Comparison of ENCODE assay signal across 1 cellular context in the genomic region with DNA sequence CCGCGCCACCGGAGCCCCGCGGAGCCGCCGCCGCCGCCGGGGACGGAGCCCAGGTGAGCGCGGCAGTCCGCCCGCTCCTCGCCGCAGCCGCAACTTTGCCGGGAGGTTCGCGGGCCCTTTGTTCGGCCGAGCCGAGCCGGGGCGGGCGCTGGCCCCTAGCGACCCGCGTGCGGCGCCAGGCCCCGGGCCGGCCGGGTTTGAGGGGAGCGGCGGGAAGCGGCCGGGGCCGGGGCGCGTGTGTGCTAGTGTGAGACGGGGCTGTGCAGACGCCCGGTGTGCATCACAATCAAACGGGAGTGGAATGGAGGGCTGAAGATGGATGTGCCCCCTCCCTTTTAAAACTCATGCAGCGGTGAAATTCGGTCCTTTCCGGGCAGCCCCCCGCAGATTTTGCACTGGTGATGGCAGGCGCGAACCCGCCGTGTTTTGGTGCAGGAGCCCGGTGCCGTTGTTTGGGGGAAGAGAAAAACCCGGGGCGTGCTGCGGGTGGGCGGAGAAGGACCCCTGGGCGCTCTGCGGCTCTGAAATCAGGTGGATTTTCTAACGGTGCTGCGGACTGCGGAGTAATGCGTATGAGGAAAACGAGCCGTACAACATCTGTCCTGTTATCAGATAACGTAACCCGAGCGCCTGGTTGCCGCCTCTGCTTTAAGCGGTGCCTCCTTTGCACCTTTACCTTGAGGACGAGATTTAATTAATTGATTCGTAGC.
TF ChIP-seq lines count a peak whose summit lies in the region.

No MANE protein-coding gene starts in this region.

TF ChIP-seq in HepG2, 621 proteins besides CTCF, POLR2A, EP300 and RAD21 (continued from another document and continues in another):
- TF ChIP-seq, protein P1, sequence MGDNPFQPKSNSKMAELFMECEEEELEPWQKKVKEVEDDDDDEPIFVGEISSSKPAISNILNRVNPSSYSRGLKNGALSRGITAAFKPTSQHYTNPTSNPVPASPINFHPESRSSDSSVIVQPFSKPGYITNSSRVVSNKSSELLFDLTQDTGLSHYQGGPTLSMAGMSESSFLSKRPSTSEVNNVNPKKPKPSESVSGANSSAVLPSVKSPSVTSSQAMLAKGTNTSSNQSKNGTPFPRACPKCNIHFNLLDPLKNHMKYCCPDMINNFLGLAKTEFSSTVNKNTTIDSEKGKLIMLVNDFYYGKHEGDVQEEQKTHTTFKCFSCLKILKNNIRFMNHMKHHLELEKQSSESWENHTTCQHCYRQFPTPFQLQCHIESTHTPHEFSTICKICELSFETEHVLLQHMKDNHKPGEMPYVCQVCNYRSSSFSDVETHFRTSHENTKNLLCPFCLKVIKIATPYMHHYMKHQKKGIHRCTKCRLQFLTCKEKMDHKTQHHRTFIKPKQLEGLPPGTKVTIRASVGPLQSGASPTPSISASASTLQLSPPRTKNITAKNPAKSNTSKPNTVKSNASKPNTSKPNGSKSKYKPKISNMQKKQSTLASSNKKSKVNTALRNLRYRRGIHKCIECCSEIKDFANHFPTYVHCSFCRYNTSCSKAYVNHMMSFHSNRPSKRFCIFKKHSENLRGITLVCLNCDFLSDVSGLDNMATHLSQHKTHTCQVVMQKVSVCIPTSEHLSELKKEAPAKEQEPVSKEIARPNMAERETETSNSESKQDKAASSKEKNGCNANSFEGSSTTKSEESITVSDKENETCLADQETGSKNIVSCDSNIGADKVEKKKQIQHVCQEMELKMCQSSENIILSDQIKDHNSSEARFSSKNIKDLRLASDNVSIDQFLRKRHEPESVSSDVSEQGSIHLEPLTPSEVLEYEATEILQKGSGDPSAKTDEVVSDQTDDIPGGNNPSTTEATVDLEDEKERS (CRISPR knock-in tag; IDR thresholded peaks at IDR 0.05): no peak
- TF ChIP-seq ZNF598 (CRISPR knock-in tag; IDR thresholded peaks at IDR 0.05; ENCODE audit: borderline replicate concordance) (no peak), LCORL (IDR thresholded peaks at IDR 0.05) (no peak), LCORL (CRISPR knock-in tag; IDR thresholded peaks at IDR 0.05) (no peak), ZNF749 (CRISPR knock-in tag; IDR thresholded peaks at IDR 0.05; ENCODE audit: borderline replicate concordance) (no peak), ZNF607 (CRISPR knock-in tag; IDR thresholded peaks at IDR 0.05; ENCODE audit: borderline replicate concordance) (no peak), SP140L (CRISPR knock-in tag; IDR thresholded peaks at IDR 0.05; ENCODE audit: borderline replicate concordance) (no peak), ERF (CRISPR knock-in tag; IDR thresholded peaks at IDR 0.05) (0 out of 2 replicates have a peak, but pooled peaks have one; percentile 2), ZNF207 (IDR thresholded peaks at IDR 0.05; ENCODE audit: borderline replicate concordance) (no peak), BRD4 (CRISPR knock-in tag; IDR thresholded peaks at IDR 0.05) (no peak), CENPX (CRISPR knock-in tag; IDR thresholded peaks at IDR 0.05) (no peak), CBX2 (IDR thresholded peaks at IDR 0.05; ENCODE audit: low read depth, low read length) (0 out of 2 replicates have a peak, but pooled peaks have one; percentile 7), CBX2 (CRISPR knock-in tag; IDR thresholded peaks at IDR 0.05; ENCODE audit: low read depth) (no peak), FOXK1 (CRISPR knock-in tag; IDR thresholded peaks at IDR 0.05; ENCODE audit: borderline replicate concordance, low read depth) (no peak), EED (CRISPR knock-in tag; IDR thresholded peaks at IDR 0.05) (0 out of 2 replicates have a peak, but pooled peaks have one; percentile 58), GABPB1 (CRISPR knock-in tag; IDR thresholded peaks at IDR 0.05) (peak; percentile 16; the same call in 1 of the 2 replicates), SRSF1 (optimal IDR thresholded peaks at IDR 0.05; ENCODE audit: low read depth, low read length) (peak; percentile 67), CHCHD3 (CRISPR knock-in tag; IDR thresholded peaks at IDR 0.05) (0 out of 2 replicates have a peak, but pooled peaks have one; percentile 26), ZNF772 (CRISPR knock-in tag; IDR thresholded peaks at IDR 0.05) (0 out of 2 replicates have a peak, but pooled peaks have one; percentile 56), RBM39 (IDR thresholded peaks at IDR 0.05; ENCODE audit: low read depth, low read length, poor library complexity, severe bottlenecking) (no peak), ZNF644 (CRISPR knock-in tag; IDR thresholded peaks at IDR 0.05; ENCODE audit: low read depth) (no peak), NFATC3 (CRISPR knock-in tag; IDR thresholded peaks at IDR 0.05) (no peak), SCMH1 (CRISPR knock-in tag; IDR thresholded peaks at IDR 0.05; ENCODE audit: borderline replicate concordance) (no peak), ZNF790 (CRISPR knock-in tag; IDR thresholded peaks at IDR 0.05; ENCODE audit: borderline replicate concordance) (no peak), YY1 (IDR thresholded peaks at IDR 0.05; ENCODE audit: insufficient read depth, insufficient replicate concordance, low read depth, low read length) (no peak), ARID2 (CRISPR knock-in tag; IDR thresholded peaks at IDR 0.05; ENCODE audit: borderline replicate concordance) (peak; percentile 57; the same call in 1 of the 2 replicates), ZNF615 (CRISPR knock-in tag; IDR thresholded peaks at IDR 0.05; ENCODE audit: borderline replicate concordance) (0 out of 2 replicates have a peak, but pooled peaks have one; percentile 35), HOXA7 (CRISPR knock-in tag; IDR thresholded peaks at IDR 0.05) (no peak), KDM5A (IDR thresholded peaks at IDR 0.05; ENCODE audit: borderline replicate concordance, low read length) (no peak)
- TF ChIP-seq, protein P2, sequence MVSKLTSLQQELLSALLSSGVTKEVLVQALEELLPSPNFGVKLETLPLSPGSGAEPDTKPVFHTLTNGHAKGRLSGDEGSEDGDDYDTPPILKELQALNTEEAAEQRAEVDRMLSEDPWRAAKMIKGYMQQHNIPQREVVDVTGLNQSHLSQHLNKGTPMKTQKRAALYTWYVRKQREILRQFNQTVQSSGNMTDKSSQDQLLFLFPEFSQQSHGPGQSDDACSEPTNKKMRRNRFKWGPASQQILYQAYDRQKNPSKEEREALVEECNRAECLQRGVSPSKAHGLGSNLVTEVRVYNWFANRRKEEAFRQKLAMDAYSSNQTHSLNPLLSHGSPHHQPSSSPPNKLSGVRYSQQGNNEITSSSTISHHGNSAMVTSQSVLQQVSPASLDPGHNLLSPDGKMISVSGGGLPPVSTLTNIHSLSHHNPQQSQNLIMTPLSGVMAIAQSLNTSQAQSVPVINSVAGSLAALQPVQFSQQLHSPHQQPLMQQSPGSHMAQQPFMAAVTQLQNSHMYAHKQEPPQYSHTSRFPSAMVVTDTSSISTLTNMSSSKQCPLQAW (CRISPR knock-in tag; IDR thresholded peaks at IDR 0.05): 0 out of 2 replicates have a peak, but pooled peaks have one; percentile 41
- TF ChIP-seq, protein P3, sequence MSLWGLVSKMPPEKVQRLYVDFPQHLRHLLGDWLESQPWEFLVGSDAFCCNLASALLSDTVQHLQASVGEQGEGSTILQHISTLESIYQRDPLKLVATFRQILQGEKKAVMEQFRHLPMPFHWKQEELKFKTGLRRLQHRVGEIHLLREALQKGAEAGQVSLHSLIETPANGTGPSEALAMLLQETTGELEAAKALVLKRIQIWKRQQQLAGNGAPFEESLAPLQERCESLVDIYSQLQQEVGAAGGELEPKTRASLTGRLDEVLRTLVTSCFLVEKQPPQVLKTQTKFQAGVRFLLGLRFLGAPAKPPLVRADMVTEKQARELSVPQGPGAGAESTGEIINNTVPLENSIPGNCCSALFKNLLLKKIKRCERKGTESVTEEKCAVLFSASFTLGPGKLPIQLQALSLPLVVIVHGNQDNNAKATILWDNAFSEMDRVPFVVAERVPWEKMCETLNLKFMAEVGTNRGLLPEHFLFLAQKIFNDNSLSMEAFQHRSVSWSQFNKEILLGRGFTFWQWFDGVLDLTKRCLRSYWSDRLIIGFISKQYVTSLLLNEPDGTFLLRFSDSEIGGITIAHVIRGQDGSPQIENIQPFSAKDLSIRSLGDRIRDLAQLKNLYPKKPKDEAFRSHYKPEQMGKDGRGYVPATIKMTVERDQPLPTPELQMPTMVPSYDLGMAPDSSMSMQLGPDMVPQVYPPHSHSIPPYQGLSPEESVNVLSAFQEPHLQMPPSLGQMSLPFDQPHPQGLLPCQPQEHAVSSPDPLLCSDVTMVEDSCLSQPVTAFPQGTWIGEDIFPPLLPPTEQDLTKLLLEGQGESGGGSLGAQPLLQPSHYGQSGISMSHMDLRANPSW (CRISPR knock-in tag; IDR thresholded peaks at IDR 0.05; ENCODE audit: borderline replicate concordance): no peak
- TF ChIP-seq, protein P4, sequence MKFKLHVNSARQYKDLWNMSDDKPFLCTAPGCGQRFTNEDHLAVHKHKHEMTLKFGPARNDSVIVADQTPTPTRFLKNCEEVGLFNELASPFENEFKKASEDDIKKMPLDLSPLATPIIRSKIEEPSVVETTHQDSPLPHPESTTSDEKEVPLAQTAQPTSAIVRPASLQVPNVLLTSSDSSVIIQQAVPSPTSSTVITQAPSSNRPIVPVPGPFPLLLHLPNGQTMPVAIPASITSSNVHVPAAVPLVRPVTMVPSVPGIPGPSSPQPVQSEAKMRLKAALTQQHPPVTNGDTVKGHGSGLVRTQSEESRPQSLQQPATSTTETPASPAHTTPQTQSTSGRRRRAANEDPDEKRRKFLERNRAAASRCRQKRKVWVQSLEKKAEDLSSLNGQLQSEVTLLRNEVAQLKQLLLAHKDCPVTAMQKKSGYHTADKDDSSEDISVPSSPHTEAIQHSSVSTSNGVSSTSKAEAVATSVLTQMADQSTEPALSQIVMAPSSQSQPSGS (CRISPR knock-in tag; IDR thresholded peaks at IDR 0.05): no peak
- TF ChIP-seq, protein P5, sequence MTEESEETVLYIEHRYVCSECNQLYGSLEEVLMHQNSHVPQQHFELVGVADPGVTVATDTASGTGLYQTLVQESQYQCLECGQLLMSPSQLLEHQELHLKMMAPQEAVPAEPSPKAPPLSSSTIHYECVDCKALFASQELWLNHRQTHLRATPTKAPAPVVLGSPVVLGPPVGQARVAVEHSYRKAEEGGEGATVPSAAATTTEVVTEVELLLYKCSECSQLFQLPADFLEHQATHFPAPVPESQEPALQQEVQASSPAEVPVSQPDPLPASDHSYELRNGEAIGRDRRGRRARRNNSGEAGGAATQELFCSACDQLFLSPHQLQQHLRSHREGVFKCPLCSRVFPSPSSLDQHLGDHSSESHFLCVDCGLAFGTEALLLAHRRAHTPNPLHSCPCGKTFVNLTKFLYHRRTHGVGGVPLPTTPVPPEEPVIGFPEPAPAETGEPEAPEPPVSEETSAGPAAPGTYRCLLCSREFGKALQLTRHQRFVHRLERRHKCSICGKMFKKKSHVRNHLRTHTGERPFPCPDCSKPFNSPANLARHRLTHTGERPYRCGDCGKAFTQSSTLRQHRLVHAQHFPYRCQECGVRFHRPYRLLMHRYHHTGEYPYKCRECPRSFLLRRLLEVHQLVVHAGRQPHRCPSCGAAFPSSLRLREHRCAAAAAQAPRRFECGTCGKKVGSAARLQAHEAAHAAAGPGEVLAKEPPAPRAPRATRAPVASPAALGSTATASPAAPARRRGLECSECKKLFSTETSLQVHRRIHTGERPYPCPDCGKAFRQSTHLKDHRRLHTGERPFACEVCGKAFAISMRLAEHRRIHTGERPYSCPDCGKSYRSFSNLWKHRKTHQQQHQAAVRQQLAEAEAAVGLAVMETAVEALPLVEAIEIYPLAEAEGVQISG (CRISPR knock-in tag; IDR thresholded peaks at IDR 0.05): peak; percentile 39
- TF ChIP-seq, protein P6, sequence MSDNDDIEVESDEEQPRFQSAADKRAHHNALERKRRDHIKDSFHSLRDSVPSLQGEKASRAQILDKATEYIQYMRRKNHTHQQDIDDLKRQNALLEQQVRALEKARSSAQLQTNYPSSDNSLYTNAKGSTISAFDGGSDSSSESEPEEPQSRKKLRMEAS (IDR thresholded peaks at IDR 0.05): no peak
- TF ChIP-seq, protein P7, sequence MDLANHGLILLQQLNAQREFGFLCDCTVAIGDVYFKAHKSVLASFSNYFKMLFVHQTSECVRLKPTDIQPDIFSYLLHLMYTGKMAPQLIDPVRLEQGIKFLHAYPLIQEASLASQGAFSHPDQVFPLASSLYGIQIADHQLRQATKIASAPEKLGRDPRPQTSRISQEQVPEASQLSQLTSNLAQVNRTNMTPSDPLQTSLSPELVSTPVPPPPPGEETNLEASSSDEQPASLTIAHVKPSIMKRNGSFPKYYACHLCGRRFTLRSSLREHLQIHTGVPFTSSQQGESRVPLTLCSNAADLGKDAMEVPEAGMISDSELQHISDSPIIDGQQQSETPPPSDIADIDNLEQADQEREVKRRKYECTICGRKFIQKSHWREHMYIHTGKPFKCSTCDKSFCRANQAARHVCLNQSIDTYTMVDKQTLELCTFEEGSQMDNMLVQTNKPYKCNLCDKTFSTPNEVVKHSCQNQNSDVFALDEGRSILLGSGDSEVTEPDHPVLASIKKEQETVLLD (CRISPR knock-in tag; IDR thresholded peaks at IDR 0.05; ENCODE audit: low read depth): peak; percentile 42; the same call in 1 of the 2 replicates
- TF ChIP-seq, protein P8, sequence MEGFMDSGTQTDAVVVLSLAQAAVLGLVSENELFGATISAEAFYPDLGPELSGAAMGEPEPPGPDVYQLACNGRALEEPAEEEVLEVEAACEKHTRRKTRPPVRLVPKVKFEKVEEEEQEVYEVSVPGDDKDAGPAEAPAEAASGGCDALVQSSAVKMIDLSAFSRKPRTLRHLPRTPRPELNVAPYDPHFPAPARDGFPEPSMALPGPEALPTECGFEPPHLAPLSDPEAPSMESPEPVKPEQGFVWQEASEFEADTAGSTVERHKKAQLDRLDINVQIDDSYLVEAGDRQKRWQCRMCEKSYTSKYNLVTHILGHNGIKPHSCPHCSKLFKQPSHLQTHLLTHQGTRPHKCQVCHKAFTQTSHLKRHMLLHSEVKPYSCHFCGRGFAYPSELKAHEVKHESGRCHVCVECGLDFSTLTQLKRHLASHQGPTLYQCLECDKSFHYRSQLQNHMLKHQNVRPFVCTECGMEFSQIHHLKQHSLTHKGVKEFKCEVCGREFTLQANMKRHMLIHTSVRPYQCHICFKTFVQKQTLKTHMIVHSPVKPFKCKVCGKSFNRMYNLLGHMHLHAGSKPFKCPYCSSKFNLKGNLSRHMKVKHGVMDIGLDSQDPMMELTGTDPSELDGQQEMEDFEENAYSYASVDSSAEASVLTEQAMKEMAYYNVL (CRISPR knock-in tag; IDR thresholded peaks at IDR 0.05; ENCODE audit: borderline replicate concordance): no peak
- TF ChIP-seq, protein P9, sequence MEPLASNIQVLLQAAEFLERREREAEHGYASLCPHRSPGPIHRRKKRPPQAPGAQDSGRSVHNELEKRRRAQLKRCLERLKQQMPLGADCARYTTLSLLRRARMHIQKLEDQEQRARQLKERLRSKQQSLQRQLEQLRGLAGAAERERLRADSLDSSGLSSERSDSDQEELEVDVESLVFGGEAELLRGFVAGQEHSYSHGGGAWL (CRISPR knock-in tag; IDR thresholded peaks at IDR 0.05): no peak; the same call in 1 of the 2 replicates
- TF ChIP-seq, protein P10, sequence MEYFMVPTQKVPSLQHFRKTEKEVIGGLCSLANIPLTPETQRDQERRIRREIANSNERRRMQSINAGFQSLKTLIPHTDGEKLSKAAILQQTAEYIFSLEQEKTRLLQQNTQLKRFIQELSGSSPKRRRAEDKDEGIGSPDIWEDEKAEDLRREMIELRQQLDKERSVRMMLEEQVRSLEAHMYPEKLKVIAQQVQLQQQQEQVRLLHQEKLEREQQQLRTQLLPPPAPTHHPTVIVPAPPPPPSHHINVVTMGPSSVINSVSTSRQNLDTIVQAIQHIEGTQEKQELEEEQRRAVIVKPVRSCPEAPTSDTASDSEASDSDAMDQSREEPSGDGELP (IDR thresholded peaks at IDR 0.05; ENCODE audit: borderline replicate concordance, low read depth): no peak
